Comparison of ENCODE assay signal across 8 cellular contexts in the genomic region with DNA sequence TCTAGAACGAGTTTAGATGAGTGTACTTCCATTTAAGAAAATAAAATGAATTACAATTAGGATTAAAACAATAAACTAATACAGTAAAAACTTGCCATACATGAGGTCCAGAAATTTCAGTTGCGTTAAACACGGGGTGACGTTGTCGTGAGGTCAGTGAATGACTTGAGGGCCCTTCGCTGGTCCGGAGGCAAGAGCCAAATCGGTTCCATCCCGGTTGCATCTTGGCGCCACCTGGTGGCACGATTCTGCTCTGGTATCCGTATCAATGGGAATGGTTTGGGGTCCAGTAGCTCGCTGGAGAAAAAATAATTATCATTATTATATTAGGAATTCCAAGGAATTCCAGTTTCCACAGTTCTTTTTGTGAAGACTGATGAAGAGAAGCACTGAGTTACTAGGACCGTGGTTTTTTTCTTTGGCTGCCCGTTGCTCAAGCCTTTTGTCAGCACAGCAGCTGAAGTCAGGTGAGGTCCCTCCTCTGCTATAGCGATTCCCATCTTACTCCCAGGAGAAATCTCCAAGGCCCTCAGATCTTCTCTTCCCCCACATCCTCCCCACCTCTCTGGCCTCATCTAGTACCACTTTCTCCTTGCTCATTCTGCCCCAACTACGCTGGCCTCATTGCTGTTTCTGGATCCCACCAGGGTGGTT.
DNase-seq lines count a peak whose midpoint lies in the region; ATAC-seq and TF ChIP-seq lines count a peak whose summit lies in the region.

No MANE protein-coding gene starts in this region.

- H3K36me3 ChIP-seq in cardiac muscle cell (no peaks in the 10 kb centered on the region), sigmoid colon (no peaks in the 10 kb centered on the region)

- intact Hi-C loops in sciatic nerve (cut with DNase I): no loop called here
- intact Hi-C loops in sigmoid colon (cut with DNase I): no loop called here

- no peak for TF ChIP-seq EP300 in sigmoid colon (IDR thresholded peaks at IDR 0.05)

- in situ Hi-C loops in ACHN (cut with HindIII; ENCODE audit: low pct_ligation_motif_present, low pct_unique_long_range_greater_than_20kb, low sequenced_read_pairs): no loop called here

- WGBS in sigmoid colon, 2 donors: 19 to 25% methylated on average over 17 of the region's 17 CpGs

- H3K4me1 ChIP-seq in cardiac muscle cell (ENCODE audit: low read depth) (no peaks in the 10 kb centered on the region), sigmoid colon (no peaks in the 10 kb centered on the region)

- H3K27me3 Mint-ChIP-seq in activated naive CD8-positive, alpha-beta T cell treated with anti-CD3 and anti-CD28 coated beads for 36 hours: peaks cover 10% of the 10 kb centered on the region

- H3K4me1 Mint-ChIP-seq in activated naive CD8-positive, alpha-beta T cell treated with anti-CD3 and anti-CD28 coated beads for 36 hours: no peaks in the 10 kb centered on the region

- peaks cover 4% of the 10 kb centered on the region for H3K9me3 Mint-ChIP-seq in activated naive CD8-positive, alpha-beta T cell treated with anti-CD3 and anti-CD28 coated beads for 36 hours

- DNase-seq in ACHN (peak; percentile 60), LoVo (ENCODE audit: low spot score) (peak; percentile 76), cardiac muscle cell (ENCODE audit: low read depth in 1 of 2, low spot score in 1 of 2) (peak; percentile 75 to 81), sciatic nerve (ENCODE audit: low spot score) (peak; percentile 86), sigmoid colon (no peak)
- peak; percentile 54 for DNase-seq in activated naive CD8-positive, alpha-beta T cell treated with anti-CD3 and anti-CD28 coated beads for 36 hours

- no peaks in the 10 kb centered on the region for H3K27me3 ChIP-seq in cardiac muscle cell
- H3K27me3 ChIP-seq in sigmoid colon: no peaks in the 10 kb centered on the region

- H3K4me3 ChIP-seq in cardiac muscle cell: no peak overlapping the region
- no peak overlapping the region for H3K4me3 ChIP-seq in sigmoid colon

- ATAC-seq in GM18868 (IDR thresholded peaks at IDR 0.05; ENCODE audit: unreplicated experiment): peak; percentile 85
- ATAC-seq in SK-N-SH treated with all-trans-retinoic acid at 6 μM for 48 hours: peak; percentile 96
- ATAC-seq in sciatic nerve: no peak

- H3K9me3 ChIP-seq in cardiac muscle cell (ENCODE audit: low read depth) (no peaks in the 10 kb centered on the region), sigmoid colon (peaks cover 0 to 8% (median 0%) of the 10 kb centered on the region in 4 donors)

- no peak overlapping the region for H3K27ac Mint-ChIP-seq in activated naive CD8-positive, alpha-beta T cell treated with anti-CD3 and anti-CD28 coated beads for 36 hours

- H3K27ac ChIP-seq in cardiac muscle cell: no peak overlapping the region
- no peak overlapping the region for H3K27ac ChIP-seq in sigmoid colon

- H3K4me3 Mint-ChIP-seq in activated naive CD8-positive, alpha-beta T cell treated with anti-CD3 and anti-CD28 coated beads for 36 hours: no peak overlapping the region

- no peaks in the 10 kb centered on the region for H3K36me3 Mint-ChIP-seq in activated naive CD8-positive, alpha-beta T cell treated with anti-CD3 and anti-CD28 coated beads for 36 hours

- TF ChIP-seq CTCF in cardiac muscle cell (IDR thresholded peaks at IDR 0.05; ENCODE audit: low read depth, low read length) (peak; percentile 85), sigmoid colon (IDR thresholded peaks at IDR 0.05) (peak in 2 of 4 experiments; percentile 33 to 50)

- TF ChIP-seq POLR2A in sigmoid colon (IDR thresholded peaks at IDR 0.05): no peak

TF ChIP-seq in SK-N-SH treated with all-trans-retinoic acid at 6 μM for 48 hours, 23 proteins besides CTCF, POLR2A, EP300 and RAD21:
- TF ChIP-seq, protein P1, sequence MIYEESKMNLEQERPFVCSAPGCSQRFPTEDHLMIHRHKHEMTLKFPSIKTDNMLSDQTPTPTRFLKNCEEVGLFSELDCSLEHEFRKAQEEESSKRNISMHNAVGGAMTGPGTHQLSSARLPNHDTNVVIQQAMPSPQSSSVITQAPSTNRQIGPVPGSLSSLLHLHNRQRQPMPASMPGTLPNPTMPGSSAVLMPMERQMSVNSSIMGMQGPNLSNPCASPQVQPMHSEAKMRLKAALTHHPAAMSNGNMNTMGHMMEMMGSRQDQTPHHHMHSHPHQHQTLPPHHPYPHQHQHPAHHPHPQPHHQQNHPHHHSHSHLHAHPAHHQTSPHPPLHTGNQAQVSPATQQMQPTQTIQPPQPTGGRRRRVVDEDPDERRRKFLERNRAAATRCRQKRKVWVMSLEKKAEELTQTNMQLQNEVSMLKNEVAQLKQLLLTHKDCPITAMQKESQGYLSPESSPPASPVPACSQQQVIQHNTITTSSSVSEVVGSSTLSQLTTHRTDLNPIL (CRISPR knock-in tag; IDR thresholded peaks at IDR 0.05; ENCODE audit: low read depth): no peak
- no peak for TF ChIP-seq TOX (CRISPR knock-in tag; IDR thresholded peaks at IDR 0.05; ENCODE audit: borderline replicate concordance)
- TF ChIP-seq ISL1 (CRISPR knock-in tag; IDR thresholded peaks at IDR 0.05): no peak
- TF ChIP-seq BACH2 (CRISPR knock-in tag; IDR thresholded peaks at IDR 0.05; ENCODE audit: borderline replicate concordance): no peak
- no peak for TF ChIP-seq RARB (CRISPR knock-in tag; IDR thresholded peaks at IDR 0.05)
- no peak for TF ChIP-seq CSRNP3 (CRISPR knock-in tag; IDR thresholded peaks at IDR 0.05)
- no peak for TF ChIP-seq ZNF70 (CRISPR knock-in tag; IDR thresholded peaks at IDR 0.05)
- no peak for TF ChIP-seq PPARA (CRISPR knock-in tag; IDR thresholded peaks at IDR 0.05; ENCODE audit: borderline replicate concordance)
- no peak for TF ChIP-seq ZFP30 (CRISPR knock-in tag; IDR thresholded peaks at IDR 0.05)
- no peak for TF ChIP-seq ZNF565 (CRISPR knock-in tag; conservative IDR thresholded peaks at IDR 0.05; ENCODE audit: low read depth)
- TF ChIP-seq, protein P2, sequence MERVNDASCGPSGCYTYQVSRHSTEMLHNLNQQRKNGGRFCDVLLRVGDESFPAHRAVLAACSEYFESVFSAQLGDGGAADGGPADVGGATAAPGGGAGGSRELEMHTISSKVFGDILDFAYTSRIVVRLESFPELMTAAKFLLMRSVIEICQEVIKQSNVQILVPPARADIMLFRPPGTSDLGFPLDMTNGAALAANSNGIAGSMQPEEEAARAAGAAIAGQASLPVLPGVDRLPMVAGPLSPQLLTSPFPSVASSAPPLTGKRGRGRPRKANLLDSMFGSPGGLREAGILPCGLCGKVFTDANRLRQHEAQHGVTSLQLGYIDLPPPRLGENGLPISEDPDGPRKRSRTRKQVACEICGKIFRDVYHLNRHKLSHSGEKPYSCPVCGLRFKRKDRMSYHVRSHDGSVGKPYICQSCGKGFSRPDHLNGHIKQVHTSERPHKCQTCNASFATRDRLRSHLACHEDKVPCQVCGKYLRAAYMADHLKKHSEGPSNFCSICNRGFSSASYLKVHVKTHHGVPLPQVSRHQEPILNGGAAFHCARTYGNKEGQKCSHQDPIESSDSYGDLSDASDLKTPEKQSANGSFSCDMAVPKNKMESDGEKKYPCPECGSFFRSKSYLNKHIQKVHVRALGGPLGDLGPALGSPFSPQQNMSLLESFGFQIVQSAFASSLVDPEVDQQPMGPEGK (CRISPR knock-in tag; IDR thresholded peaks at IDR 0.05; ENCODE audit: borderline replicate concordance): no peak
- no peak for TF ChIP-seq OSR1 (CRISPR knock-in tag; IDR thresholded peaks at IDR 0.05)
- TF ChIP-seq, protein P3, sequence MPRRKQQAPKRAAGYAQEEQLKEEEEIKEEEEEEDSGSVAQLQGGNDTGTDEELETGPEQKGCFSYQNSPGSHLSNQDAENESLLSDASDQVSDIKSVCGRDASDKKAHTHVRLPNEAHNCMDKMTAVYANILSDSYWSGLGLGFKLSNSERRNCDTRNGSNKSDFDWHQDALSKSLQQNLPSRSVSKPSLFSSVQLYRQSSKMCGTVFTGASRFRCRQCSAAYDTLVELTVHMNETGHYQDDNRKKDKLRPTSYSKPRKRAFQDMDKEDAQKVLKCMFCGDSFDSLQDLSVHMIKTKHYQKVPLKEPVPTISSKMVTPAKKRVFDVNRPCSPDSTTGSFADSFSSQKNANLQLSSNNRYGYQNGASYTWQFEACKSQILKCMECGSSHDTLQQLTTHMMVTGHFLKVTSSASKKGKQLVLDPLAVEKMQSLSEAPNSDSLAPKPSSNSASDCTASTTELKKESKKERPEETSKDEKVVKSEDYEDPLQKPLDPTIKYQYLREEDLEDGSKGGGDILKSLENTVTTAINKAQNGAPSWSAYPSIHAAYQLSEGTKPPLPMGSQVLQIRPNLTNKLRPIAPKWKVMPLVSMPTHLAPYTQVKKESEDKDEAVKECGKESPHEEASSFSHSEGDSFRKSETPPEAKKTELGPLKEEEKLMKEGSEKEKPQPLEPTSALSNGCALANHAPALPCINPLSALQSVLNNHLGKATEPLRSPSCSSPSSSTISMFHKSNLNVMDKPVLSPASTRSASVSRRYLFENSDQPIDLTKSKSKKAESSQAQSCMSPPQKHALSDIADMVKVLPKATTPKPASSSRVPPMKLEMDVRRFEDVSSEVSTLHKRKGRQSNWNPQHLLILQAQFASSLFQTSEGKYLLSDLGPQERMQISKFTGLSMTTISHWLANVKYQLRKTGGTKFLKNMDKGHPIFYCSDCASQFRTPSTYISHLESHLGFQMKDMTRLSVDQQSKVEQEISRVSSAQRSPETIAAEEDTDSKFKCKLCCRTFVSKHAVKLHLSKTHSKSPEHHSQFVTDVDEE (CRISPR knock-in tag; IDR thresholded peaks at IDR 0.05): no peak
- TF ChIP-seq ZFP3 (CRISPR knock-in tag; IDR thresholded peaks at IDR 0.05): no peak
- no peak for TF ChIP-seq GLIS3 (CRISPR knock-in tag; IDR thresholded peaks at IDR 0.05)
- no peak for TF ChIP-seq ARNTL (CRISPR knock-in tag; IDR thresholded peaks at IDR 0.05; ENCODE audit: borderline replicate concordance, low read depth)
- no peak for TF ChIP-seq ZC3H10 (CRISPR knock-in tag; IDR thresholded peaks at IDR 0.05)
- TF ChIP-seq ZNF8 (CRISPR knock-in tag; IDR thresholded peaks at IDR 0.05): no peak
- no peak for TF ChIP-seq ESRRG (CRISPR knock-in tag; IDR thresholded peaks at IDR 0.05)
TF ChIP-seq in SK-N-SH treated with all-trans-retinoic acid at 6 μM for 48 hours: peak in this region for 0.
